13 cellular contexts compared by ENCODE assay signal in genomic region chrX:10165580-10166247, GRCh38. TPM values are rescaled to one million over a fixed set of nuclear protein-coding genes. Genes with fewer than 3 reads are reported as not detected.
A peak's percentile ranks its signal among the peaks of the same experiment; 100 is the strongest.
DNase-seq lines count a peak whose midpoint lies in the region; ATAC-seq lines count a peak whose summit lies in the region.
"Had no signal": no experiment of that assay in that cellular context is flagged by ENCODE, and none has a peak within 500 bp of the region (broad histone marks: within the 10 kb centered on the region; RNA-seq: fewer than 3 reads in every experiment).

No MANE protein-coding gene starts in this region.

- H2BK12ac ChIP-seq in mesenchymal stem cell (ENCODE audit: low read length in 2 of 2): no peak overlapping the region

- no peaks in the 10 kb centered on the region for H3K27me3 ChIP-seq in layer of hippocampus (ENCODE audit: control insufficient read depth, insufficient read depth, low read length)
- H3K27me3 ChIP-seq in mesenchymal stem cell (ENCODE audit: control insufficient read depth in 1 of 2, insufficient read depth in 1 of 2, low read length in 2 of 2): peaks cover 0 to 3% of the 10 kb centered on the region in 2 experiments
- H3K27me3 ChIP-seq: transverse colon had no signal

- no peak overlapping the region for H3K4me2 ChIP-seq in mesenchymal stem cell (ENCODE audit: low read length, poor library complexity, severe bottlenecking)

- H3K4me1 ChIP-seq in mesenchymal stem cell (ENCODE audit: control insufficient read depth, insufficient read depth, low read depth, low read length): no peaks in the 10 kb centered on the region
- H3K4me1 ChIP-seq: esophagus muscularis mucosa, transverse colon had no signal

- H3K9me3 ChIP-seq in mesenchymal stem cell (ENCODE audit: control insufficient read depth, low read length): no peaks in the 10 kb centered on the region
- H3K9me3 ChIP-seq: transverse colon had no signal

- peaks cover 4% of the 10 kb centered on the region for H3K79me1 ChIP-seq in mesenchymal stem cell (replicated peaks; ENCODE audit: low read length, poor library complexity, severe bottlenecking)

- peaks cover 46% of the 10 kb centered on the region for H3K27me3 Mint-ChIP-seq in stimulated activated naive CD8-positive, alpha-beta T cell treated with anti-CD3 and anti-CD28 coated beads, Interleukin-15, amount 100 ng/mL, for 72 hours

- H2BK120ac ChIP-seq in mesenchymal stem cell (ENCODE audit: low read depth, low read length): no peak overlapping the region

- H2AK5ac ChIP-seq in mesenchymal stem cell (ENCODE audit: low read length, severe bottlenecking): no peak overlapping the region

- no peak for DNase-seq in stimulated activated naive CD8-positive, alpha-beta T cell treated with anti-CD3 and anti-CD28 coated beads, Interleukin-15, Interleukin-2, amounts not matched to agents 100 U/mL and 50 U/mL, for 24 hours
- DNase-seq in stimulated activated naive CD8-positive, alpha-beta T cell treated with anti-CD3 and anti-CD28 coated beads, Interleukin-15, amount 100 ng/mL, for 72 hours: no peak
- DNase-seq in SKM-1 treated with dmso at 0.1 percent for 144 hours (lab: John Stamatoyannopoulos, UW; ENCODE audit: unreplicated experiment) (peak; percentile 65), sciatic nerve (ENCODE audit: low spot score) (no peak), mesenchymal stem cell (no peak)
- DNase-seq: activated CD4-positive, alpha-beta T cell treated with anti-CD3 and anti-CD28 coated beads, Interleukin-2, amount 10 ng/mL, durations not matched to agents 24 days and 14 days; MM.1S; transverse colon had no signal

- H3K23ac ChIP-seq in mesenchymal stem cell (ENCODE audit: low read length in 2 of 2): no peak overlapping the region

- H2BK5ac ChIP-seq in mesenchymal stem cell (ENCODE audit: low read depth, low read length, poor library complexity, severe bottlenecking): no peak overlapping the region

- peak overlapping the region; percentile 68 for H3K27ac ChIP-seq in layer of hippocampus (ENCODE audit: low read depth, low read length)
- no peak overlapping the region for H3K27ac ChIP-seq in mesenchymal stem cell (ENCODE audit: low read length, poor library complexity, severe bottlenecking)
- H3K27ac ChIP-seq: esophagus muscularis mucosa, transverse colon had no signal

- no peak overlapping the region for H2AFZ ChIP-seq in mesenchymal stem cell (ENCODE audit: low read depth, low read length)

- H3K4me3 ChIP-seq in mesenchymal stem cell (ENCODE audit: insufficient read depth in 1 of 2, low read depth in 1 of 2, low read length in 2 of 2): no peak overlapping the region
- H3K4me3 ChIP-seq: esophagus muscularis mucosa, transverse colon had no signal

- H4K91ac ChIP-seq in mesenchymal stem cell (ENCODE audit: low read length): no peak overlapping the region

- no peak overlapping the region for H3K27ac Mint-ChIP-seq in stimulated activated naive CD8-positive, alpha-beta T cell treated with anti-CD3 and anti-CD28 coated beads, Interleukin-15, amount 100 ng/mL, for 72 hours
- H3K27ac Mint-ChIP-seq: activated CD4-positive, alpha-beta T cell treated with anti-CD3 and anti-CD28 coated beads, Interleukin-2, amount 10 ng/mL, durations not matched to agents 24 days and 14 days; activated T-helper 17 cell treated with anti-CD3 and anti-CD28 coated beads, Interleukin-2, amount 50 U/mL, for 72 hours had no signal

- WGBS in mesenchymal stem cell: 98% methylated on average over 13 of the region's 18 CpGs

- no peak overlapping the region for H3K4me3 Mint-ChIP-seq in stimulated activated naive CD8-positive, alpha-beta T cell treated with anti-CD3 and anti-CD28 coated beads, Interleukin-15, amount 100 ng/mL, for 72 hours
- H3K4me3 Mint-ChIP-seq: activated CD4-positive, alpha-beta T cell treated with anti-CD3 and anti-CD28 coated beads, Interleukin-2, amount 10 ng/mL, durations not matched to agents 24 days and 14 days; activated T-helper 17 cell treated with anti-CD3 and anti-CD28 coated beads, Interleukin-2, amount 50 U/mL, for 72 hours had no signal

- peak; percentile 68 for ATAC-seq in stimulated activated naive CD8-positive, alpha-beta T cell treated with anti-CD3 and anti-CD28 coated beads, Interleukin-15, Interleukin-2, amounts not matched to agents 100 U/mL and 50 U/mL, for 24 hours
- ATAC-seq in stimulated activated naive CD8-positive, alpha-beta T cell treated with anti-CD3 and anti-CD28 coated beads, Interleukin-15, amount 100 ng/mL, for 72 hours: no peak
- ATAC-seq in GM18907 (IDR thresholded peaks at IDR 0.05; ENCODE audit: unreplicated experiment) (no peak), sciatic nerve (no peak), HG03520 (IDR thresholded peaks at IDR 0.05; ENCODE audit: unreplicated experiment) (no peak)
- ATAC-seq: activated T-helper 17 cell treated with anti-CD3 and anti-CD28 coated beads, Interleukin-2, amount 50 U/mL, for 72 hours had no signal

- no peak overlapping the region for H3K14ac ChIP-seq in mesenchymal stem cell (ENCODE audit: low read length in 2 of 2)

- H3K4me1 Mint-ChIP-seq in stimulated activated naive CD8-positive, alpha-beta T cell treated with anti-CD3 and anti-CD28 coated beads, Interleukin-15, amount 100 ng/mL, for 72 hours: peaks cover 57% of the 10 kb centered on the region
- H3K4me1 Mint-ChIP-seq: activated T-helper 17 cell treated with anti-CD3 and anti-CD28 coated beads, Interleukin-2, amount 50 U/mL, for 72 hours had no signal

- no peak overlapping the region for H4K8ac ChIP-seq in mesenchymal stem cell (ENCODE audit: low read length)

- no peaks in the 10 kb centered on the region for H3K9me3 Mint-ChIP-seq in stimulated activated naive CD8-positive, alpha-beta T cell treated with anti-CD3 and anti-CD28 coated beads, Interleukin-15, amount 100 ng/mL, for 72 hours
- H3K9me3 Mint-ChIP-seq: activated CD4-positive, alpha-beta T cell treated with anti-CD3 and anti-CD28 coated beads, Interleukin-2, amount 10 ng/mL, durations not matched to agents 24 days and 14 days; activated T-helper 17 cell treated with anti-CD3 and anti-CD28 coated beads, Interleukin-2, amount 50 U/mL, for 72 hours had no signal

- peaks cover 0 to 2% of the 10 kb centered on the region in 2 experiments for H3K36me3 ChIP-seq in mesenchymal stem cell (ENCODE audit: control insufficient read depth in 1 of 2, insufficient read depth in 2 of 2, low read depth in 1 of 2, low read length in 2 of 2)
- H3K36me3 ChIP-seq: esophagus muscularis mucosa, transverse colon had no signal

- no peak overlapping the region for H3K4ac ChIP-seq in mesenchymal stem cell (ENCODE audit: low read depth in 1 of 2, low read length in 2 of 2)

- intact Hi-C loops in sciatic nerve (cut with DNase I): no loop called here

- H3K9ac ChIP-seq in mesenchymal stem cell (ENCODE audit: low read length): no peak overlapping the region

- no peak overlapping the region for H2BK15ac ChIP-seq in mesenchymal stem cell (ENCODE audit: low read depth, poor library complexity, severe bottlenecking)

- H3K18ac ChIP-seq in mesenchymal stem cell (ENCODE audit: low read depth in 1 of 2, low read length in 2 of 2): no peak overlapping the region

RNA-seq across cellular contexts. Expression of gene CLCN4, which starts 8.9 kb away (rescaled TPM):
- total RNA-seq in sciatic nerve: 9.1 TPM
- polyA plus RNA-seq in mesenchymal stem cell (2013, experiment 1 of 2): 3.0 TPM
- 3.0 TPM for polyA plus RNA-seq in mesenchymal stem cell (2013, experiment 2 of 2)
- total RNA-seq: activated CD4-positive, alpha-beta T cell treated with anti-CD3 and anti-CD28 coated beads, Interleukin-2, amount 10 ng/mL, durations not matched to agents 24 days and 14 days had no signal
